8 cellular contexts compared by ENCODE assay signal in genomic region chr1:35369922-35370671, GRCh38.
A peak's percentile ranks its signal among the peaks of the same experiment; 100 is the strongest.
DNase-seq lines count a peak whose midpoint lies in the region; ATAC-seq, FAIRE-seq and TF ChIP-seq lines count a peak whose summit lies in the region.

No MANE protein-coding gene starts in this region.

- H3K4me1 ChIP-seq in effector memory CD4-positive, alpha-beta T cell (ENCODE audit: control insufficient read depth, insufficient read depth, low read length, poor library complexity, severe bottlenecking), result no peaks in the 10 kb centered on the region

- H3K9me3 ChIP-seq in effector memory CD4-positive, alpha-beta T cell (ENCODE audit: control insufficient read depth, low read length), result no peaks in the 10 kb centered on the region

- H3K4me3 ChIP-seq in fibroblast of villous mesenchyme (ENCODE audit: low read depth, low read length), result no peak overlapping the region
- no peak overlapping the region for H3K4me3 ChIP-seq in effector memory CD4-positive, alpha-beta T cell (ENCODE audit: insufficient read depth, low read depth, low read length, poor library complexity, severe bottlenecking)

- ATAC-seq in GM18502 (IDR thresholded peaks at IDR 0.05; ENCODE audit: poor library complexity, unreplicated experiment) (no peak), GM21381 (IDR thresholded peaks at IDR 0.05; ENCODE audit: unreplicated experiment) (no peak), HG03025 (IDR thresholded peaks at IDR 0.05; ENCODE audit: low FRiP score, unreplicated experiment) (no peak)

- no peak for TF ChIP-seq CTCF in fibroblast of villous mesenchyme (IDR thresholded peaks at IDR 0.05; ENCODE audit: insufficient read depth, low read depth, low read length)

- FAIRE-seq in G401.6 (lab: Jason Lieb, UNC), result peak; percentile 15

- no peaks in the 10 kb centered on the region for H3K27me3 ChIP-seq in effector memory CD4-positive, alpha-beta T cell (replicated peaks; ENCODE audit: control insufficient read depth, insufficient read depth, low read length, poor library complexity, severe bottlenecking)

- H3K27ac ChIP-seq in effector memory CD4-positive, alpha-beta T cell (ENCODE audit: insufficient read depth, low read length, poor library complexity, severe bottlenecking), result no peak overlapping the region

- DNase-seq in OCI-M2 (lab: John Stamatoyannopoulos, UW; ENCODE audit: unreplicated experiment), result peak; percentile 53
- peak; percentile 85 for DNase-seq in fibroblast of villous mesenchyme (ENCODE audit: low read depth)
- DNase-seq in pulmonary artery endothelial cell (ENCODE audit: low read depth, low spot score), result peak; percentile 91
- no peak for DNase-seq in effector memory CD4-positive, alpha-beta T cell

- peaks cover under 1% of the 10 kb centered on the region for H3K36me3 ChIP-seq in effector memory CD4-positive, alpha-beta T cell (ENCODE audit: control insufficient read depth, insufficient read depth, low read length)

Comparison
In these comparisons a context has a peak if more than half of its experiments do, and no peak if none do; other contexts are left out.
1. DNase-seq: peak in OCI-M2 (single experiment), fibroblast of villous mesenchyme (single experiment) and pulmonary artery endothelial cell (single experiment); none in effector memory CD4-positive, alpha-beta T cell (0 of 3).